Comparison of ENCODE assay signal across 1 cellular context in the genomic region with DNA sequence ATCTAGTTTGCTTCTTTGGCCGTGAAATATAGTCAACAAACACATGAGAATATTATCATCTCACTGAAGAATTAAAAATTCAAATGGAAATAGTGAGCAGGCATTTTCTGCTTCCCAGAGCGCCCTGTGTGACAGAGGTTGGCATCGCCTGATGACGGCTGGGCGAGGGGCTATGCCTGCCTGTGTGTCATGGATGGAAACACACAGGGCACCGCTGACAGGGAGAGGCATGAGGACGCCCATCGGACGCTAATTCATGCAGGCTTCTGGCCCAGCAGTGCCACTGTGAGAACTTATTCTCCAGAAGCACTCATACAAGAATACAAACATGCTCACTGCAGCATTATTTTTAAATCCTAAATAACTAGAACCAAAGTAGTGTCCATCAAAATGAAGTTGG.
TF ChIP-seq lines count a peak whose summit lies in the region.

No MANE protein-coding gene starts in this region.

TF ChIP-seq in HepG2, 621 proteins besides CTCF, POLR2A, EP300 and RAD21 (continued from another document):
- TF ChIP-seq, protein P1, sequence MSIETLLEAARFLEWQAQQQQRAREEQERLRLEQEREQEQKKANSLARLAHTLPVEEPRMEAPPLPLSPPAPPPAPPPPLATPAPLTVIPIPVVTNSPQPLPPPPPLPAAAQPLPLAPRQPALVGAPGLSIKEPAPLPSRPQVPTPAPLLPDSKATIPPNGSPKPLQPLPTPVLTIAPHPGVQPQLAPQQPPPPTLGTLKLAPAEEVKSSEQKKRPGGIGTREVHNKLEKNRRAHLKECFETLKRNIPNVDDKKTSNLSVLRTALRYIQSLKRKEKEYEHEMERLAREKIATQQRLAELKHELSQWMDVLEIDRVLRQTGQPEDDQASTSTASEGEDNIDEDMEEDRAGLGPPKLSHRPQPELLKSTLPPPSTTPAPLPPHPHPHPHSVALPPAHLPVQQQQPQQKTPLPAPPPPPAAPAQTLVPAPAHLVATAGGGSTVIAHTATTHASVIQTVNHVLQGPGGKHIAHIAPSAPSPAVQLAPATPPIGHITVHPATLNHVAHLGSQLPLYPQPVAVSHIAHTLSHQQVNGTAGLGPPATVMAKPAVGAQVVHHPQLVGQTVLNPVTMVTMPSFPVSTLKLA (IDR thresholded peaks at IDR 0.05): no peak
- TF ChIP-seq SMARCC2 (IDR thresholded peaks at IDR 0.05): no peak
- TF ChIP-seq, protein P2, sequence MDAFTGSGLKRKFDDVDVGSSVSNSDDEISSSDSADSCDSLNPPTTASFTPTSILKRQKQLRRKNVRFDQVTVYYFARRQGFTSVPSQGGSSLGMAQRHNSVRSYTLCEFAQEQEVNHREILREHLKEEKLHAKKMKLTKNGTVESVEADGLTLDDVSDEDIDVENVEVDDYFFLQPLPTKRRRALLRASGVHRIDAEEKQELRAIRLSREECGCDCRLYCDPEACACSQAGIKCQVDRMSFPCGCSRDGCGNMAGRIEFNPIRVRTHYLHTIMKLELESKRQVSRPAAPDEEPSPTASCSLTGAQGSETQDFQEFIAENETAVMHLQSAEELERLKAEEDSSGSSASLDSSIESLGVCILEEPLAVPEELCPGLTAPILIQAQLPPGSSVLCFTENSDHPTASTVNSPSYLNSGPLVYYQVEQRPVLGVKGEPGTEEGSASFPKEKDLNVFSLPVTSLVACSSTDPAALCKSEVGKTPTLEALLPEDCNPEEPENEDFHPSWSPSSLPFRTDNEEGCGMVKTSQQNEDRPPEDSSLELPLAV (CRISPR knock-in tag; conservative IDR thresholded peaks at IDR 0.05; ENCODE audit: low read depth): no peak
- TF ChIP-seq, protein P3, sequence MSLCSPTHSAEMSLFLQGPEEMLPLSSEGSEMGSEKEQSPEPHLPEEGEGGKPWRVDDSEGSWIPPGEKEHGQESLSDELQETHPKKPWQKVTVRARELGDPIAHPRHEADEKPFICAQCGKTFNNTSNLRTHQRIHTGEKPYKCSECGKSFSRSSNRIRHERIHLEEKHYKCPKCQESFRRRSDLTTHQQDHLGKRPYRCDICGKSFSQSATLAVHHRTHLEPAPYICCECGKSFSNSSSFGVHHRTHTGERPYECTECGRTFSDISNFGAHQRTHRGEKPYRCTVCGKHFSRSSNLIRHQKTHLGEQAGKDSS (CRISPR knock-in tag; IDR thresholded peaks at IDR 0.05; ENCODE audit: borderline replicate concordance, low read depth): no peak
